ENCODE assay signal across 15 cellular contexts in genomic region chr15:50774450-50774849, GRCh38. TPM values are rescaled to one million over a fixed set of nuclear protein-coding genes. Genes with fewer than 3 reads are reported as not detected.
DNase-seq lines count a peak whose midpoint lies in the region; ATAC-seq and TF ChIP-seq lines count a peak whose summit lies in the region.
"Had no signal": no experiment of that assay in that cellular context is flagged by ENCODE, and none has a peak within 500 bp of the region (broad histone marks: within the 10 kb centered on the region; RNA-seq: fewer than 3 reads in every experiment).

No MANE protein-coding gene starts in this region.

- in situ Hi-C loops in GM13977 (cut with MboI; ENCODE audit: low pct_unique_long_range_greater_than_20kb, low sequenced_read_pairs, unreplicated experiment): no loop called here

- no peaks in the 10 kb centered on the region for H3K27me3 Mint-ChIP-seq in activated naive CD4-positive, alpha-beta T cell treated with anti-CD3 and anti-CD28 coated beads, Interleukin-2, amount 10 ng/mL, durations not matched to agents 7 days and 5 days

- H3K4me1 Mint-ChIP-seq in activated naive CD4-positive, alpha-beta T cell treated with anti-CD3 and anti-CD28 coated beads, Interleukin-2, amount 10 ng/mL, durations not matched to agents 7 days and 5 days: peaks cover 4% of the 10 kb centered on the region
- H3K4me1 Mint-ChIP-seq in stimulated activated effector memory CD8-positive, alpha-beta T cell treated with anti-CD3 and anti-CD28 coated beads, Interleukin-12 subunit alpha, Interleukin-12 subunit beta, amount 100 ng/mL, for 72 hours: peaks cover 6% of the 10 kb centered on the region

- no peaks in the 10 kb centered on the region for H3K9me3 Mint-ChIP-seq in activated naive CD4-positive, alpha-beta T cell treated with anti-CD3 and anti-CD28 coated beads, Interleukin-2, amount 10 ng/mL, durations not matched to agents 7 days and 5 days
- no peaks in the 10 kb centered on the region for H3K9me3 Mint-ChIP-seq in stimulated activated effector memory CD8-positive, alpha-beta T cell treated with anti-CD3 and anti-CD28 coated beads, Interleukin-12 subunit alpha, Interleukin-12 subunit beta, amount 100 ng/mL, for 72 hours

- no peak overlapping the region for H3K27ac Mint-ChIP-seq in activated naive CD4-positive, alpha-beta T cell treated with anti-CD3 and anti-CD28 coated beads, Interleukin-2, amount 10 ng/mL, durations not matched to agents 7 days and 5 days
- peak overlapping the region; percentile 20 for H3K27ac Mint-ChIP-seq in stimulated activated effector memory CD8-positive, alpha-beta T cell treated with anti-CD3 and anti-CD28 coated beads, Interleukin-12 subunit alpha, Interleukin-12 subunit beta, amount 100 ng/mL, for 72 hours

- peak; percentile 54 for ATAC-seq in foreskin keratinocyte
- ATAC-seq in stimulated activated effector memory CD8-positive, alpha-beta T cell treated with anti-CD3 and anti-CD28 coated beads, Interleukin-12 subunit alpha, Interleukin-12 subunit beta, amount 100 ng/mL, for 72 hours: peak; percentile 93

- H3K27ac ChIP-seq in foreskin keratinocyte: no peak overlapping the region
- H3K27ac ChIP-seq: pancreas had no signal

- CTCF ChIA-PET in activated naive CD4-positive, alpha-beta T cell treated with anti-CD3 and anti-CD28 coated beads, Interleukin-2, amount 10 ng/mL, durations not matched to agents 7 days and 5 days (lab: Charles Lee): interaction anchor here (0.6 to 1.1 kb wide), 2 partner anchors 100 to 363 kb away, joined by 3 read pairs; no protein-coding TSS in a partner anchor

- no peaks in the 10 kb centered on the region for H3K36me3 Mint-ChIP-seq in activated naive CD4-positive, alpha-beta T cell treated with anti-CD3 and anti-CD28 coated beads, Interleukin-2, amount 10 ng/mL, durations not matched to agents 7 days and 5 days
- no peaks in the 10 kb centered on the region for H3K36me3 Mint-ChIP-seq in stimulated activated effector memory CD8-positive, alpha-beta T cell treated with anti-CD3 and anti-CD28 coated beads, Interleukin-12 subunit alpha, Interleukin-12 subunit beta, amount 100 ng/mL, for 72 hours

- no peak overlapping the region for H3K4me3 Mint-ChIP-seq in activated naive CD4-positive, alpha-beta T cell treated with anti-CD3 and anti-CD28 coated beads, Interleukin-2, amount 10 ng/mL, durations not matched to agents 7 days and 5 days
- no peak overlapping the region for H3K4me3 Mint-ChIP-seq in stimulated activated effector memory CD8-positive, alpha-beta T cell treated with anti-CD3 and anti-CD28 coated beads, Interleukin-12 subunit alpha, Interleukin-12 subunit beta, amount 100 ng/mL, for 72 hours

- TF ChIP-seq CTCF in foreskin keratinocyte (conservative IDR thresholded peaks at IDR 0.05) (no peak), GM13977 (IDR thresholded peaks at IDR 0.05; ENCODE audit: extremely low read depth, insufficient read depth, missing control alignments) (no peak)

- peak; percentile 36 for DNase-seq in activated naive CD4-positive, alpha-beta T cell treated with anti-CD3 and anti-CD28 coated beads, Interleukin-2, amount 10 ng/mL, durations not matched to agents 7 days and 5 days
- DNase-seq in activated naive CD4-positive, alpha-beta T cell treated with anti-CD3 and anti-CD28 coated beads, Interleukin-2, amount 50 U/mL, for 16 hours: no peak
- DNase-seq in OCI-M1 (lab: John Stamatoyannopoulos, UW): peak; percentile 48
- DNase-seq in foreskin keratinocyte: peak in 1 of 2 donors; percentile 23
- DNase-seq in stimulated activated effector memory CD8-positive, alpha-beta T cell treated with anti-CD3 and anti-CD28 coated beads, Interleukin-12 subunit alpha, Interleukin-12 subunit beta, amount 100 ng/mL, for 72 hours (ENCODE audit: low spot score in 2 of 2): no peak
- DNase-seq in GM13977 (ENCODE audit: low spot score): no peak
- DNase-seq in activated gamma-delta T cell (lab: John Stamatoyannopoulos, UW): no peak
- no peak for DNase-seq in NCI-H774 (lab: John Stamatoyannopoulos, UW)
- DNase-seq: BE2C; effector CD8-positive, alpha-beta T cell; glutamatergic neuron; NCI-H1092 treated with DMSO at 0.1 percent for 48 hours; NCI-H524; pancreas; stimulated activated CD4-positive, alpha-beta T cell treated with anti-CD3 and anti-CD28 coated beads, Interleukin-2, amount 100 ng/mL, for 24 hours had no signal

- H3K27me3 ChIP-seq in foreskin keratinocyte: no peaks in the 10 kb centered on the region
- H3K27me3 ChIP-seq: BE2C, pancreas had no signal

- H3K4me1 ChIP-seq in foreskin keratinocyte: no peaks in the 10 kb centered on the region
- H3K4me1 ChIP-seq: BE2C had no signal

RNA-seq across cellular contexts. Expression of gene SPPL2A, which starts 8.9 kb away (rescaled TPM):
- 49.7 and 57.5 TPM in 2 replicates for total RNA-seq in foreskin keratinocyte
- polyA plus RNA-seq in foreskin keratinocyte: 15.7 and 16.5 TPM in 2 replicates

Comparison
In these comparisons a context has a peak if more than half of its experiments do, and no peak if none do; other contexts are left out.
1. DNase-seq: peak in activated naive CD4-positive, alpha-beta T cell treated with anti-CD3 and anti-CD28 coated beads, Interleukin-2, amount 10 ng/mL, durations not matched to agents 7 days and 5 days (single experiment) and OCI-M1 (single experiment); none in activated naive CD4-positive, alpha-beta T cell treated with anti-CD3 and anti-CD28 coated beads, Interleukin-2, amount 50 U/mL, for 16 hours (single experiment), stimulated activated effector memory CD8-positive, alpha-beta T cell treated with anti-CD3 and anti-CD28 coated beads, Interleukin-12 subunit alpha, Interleukin-12 subunit beta, amount 100 ng/mL, for 72 hours (0 of 2), GM13977 (single experiment), activated gamma-delta T cell (single experiment) and NCI-H774 (single experiment).